In genomic region chr12:96261557-96261956, GRCh38 we compare ENCODE assay signal across 27 cellular contexts.
DNase-seq lines count a peak whose midpoint lies in the region; ATAC-seq and TF ChIP-seq lines count a peak whose summit lies in the region.
"Had no signal": no experiment of that assay in that cellular context is flagged by ENCODE, and none has a peak within 500 bp of the region (broad histone marks: within the 10 kb centered on the region; RNA-seq: fewer than 3 reads in every experiment).

No MANE protein-coding gene starts in this region.

- H3K4me1 Mint-ChIP-seq in stimulated activated effector memory CD8-positive, alpha-beta T cell treated with anti-CD3 and anti-CD28 coated beads, Interleukin-12 subunit alpha, Interleukin-12 subunit beta, amount 100 ng/mL, for 72 hours: peaks cover 23% of the 10 kb centered on the region
- peaks cover 13% of the 10 kb centered on the region for H3K4me1 Mint-ChIP-seq in progenitor cell of endocrine pancreas (ENCODE audit: low read depth)

- DNase-seq in activated naive CD4-positive, alpha-beta T cell treated with anti-CD3 and anti-CD28 coated beads, Interleukin-2, amount 50 U/mL, for 72 hours (ENCODE audit: low spot score in 2 of 2): no peak
- DNase-seq in activated naive CD4-positive, alpha-beta T cell treated with Interleukin-2 at 50 U/mL for 16 hours: no peak
- DNase-seq in SK-MEL-5 (ENCODE audit: low read depth, low spot score) (peak; percentile 24), epithelial cell of prostate (ENCODE audit: low read depth, low spot score) (no peak), ecto neural progenitor cell (ENCODE audit: low spot score) (no peak), progenitor cell of endocrine pancreas (ENCODE audit: low spot score, unreplicated experiment) (no peak)
- no peak for DNase-seq in stimulated activated effector memory CD8-positive, alpha-beta T cell treated with anti-CD3 and anti-CD28 coated beads, Interleukin-12 subunit alpha, Interleukin-12 subunit beta, amount 100 ng/mL, for 72 hours (ENCODE audit: low spot score in 2 of 2)
- DNase-seq: activated CD4-positive, CD25-positive, alpha-beta regulatory T cell treated with anti-CD3 and anti-CD28 coated beads, Interleukin-2, amount 50 U/mL, for 72 hours; activated effector memory CD4-positive, alpha-beta T cell treated with anti-CD3 and anti-CD28 coated beads, Interleukin-2, amount 50 U/mL, for 16 hours; body of pancreas; cerebellar nuclear complex; DMS153; glutamatergic neuron; Karpas-422; mesendoderm; NCI-H1417 treated with DMSO at 0.1 percent for 48 hours; NCI-H2081; NCI-H526 treated with DMSO at 0.1 percent for 48 hours; NK-92 treated with Interleukin-12 subunit alpha and Interleukin-12 subunit beta, amount 100 ng/mL, for 24 hours; nucleus accumbens; thyroid gland had no signal

- ATAC-seq in activated naive CD4-positive, alpha-beta T cell treated with anti-CD3 and anti-CD28 coated beads, Interleukin-2, amount 50 U/mL, for 72 hours: no peak
- no peak for ATAC-seq in stimulated activated effector memory CD8-positive, alpha-beta T cell treated with anti-CD3 and anti-CD28 coated beads, Interleukin-12 subunit alpha, Interleukin-12 subunit beta, amount 100 ng/mL, for 72 hours
- ATAC-seq in GM18907 (IDR thresholded peaks at IDR 0.05; ENCODE audit: unreplicated experiment): no peak
- ATAC-seq: body of pancreas, GM12878, HepG2, Right ventricle myocardium inferior, sciatic nerve had no signal

- no peak overlapping the region for H3K4me3 Mint-ChIP-seq in stimulated activated effector memory CD8-positive, alpha-beta T cell treated with anti-CD3 and anti-CD28 coated beads, Interleukin-12 subunit alpha, Interleukin-12 subunit beta, amount 100 ng/mL, for 72 hours
- no peak overlapping the region for H3K4me3 Mint-ChIP-seq in progenitor cell of endocrine pancreas (ENCODE audit: low read depth)

- in situ Hi-C loops in SK-MEL-5 (cut with HindIII; ENCODE audit: low pct_unique_long_range_greater_than_20kb, low sequenced_read_pairs): no loop called here

- H3K9me3 Mint-ChIP-seq in activated naive CD4-positive, alpha-beta T cell treated with anti-CD3 and anti-CD28 coated beads, Interleukin-2, amount 50 U/mL, for 72 hours: no peaks in the 10 kb centered on the region
- H3K9me3 Mint-ChIP-seq in stimulated activated effector memory CD8-positive, alpha-beta T cell treated with anti-CD3 and anti-CD28 coated beads, Interleukin-12 subunit alpha, Interleukin-12 subunit beta, amount 100 ng/mL, for 72 hours: no peaks in the 10 kb centered on the region
- H3K9me3 Mint-ChIP-seq in progenitor cell of endocrine pancreas (ENCODE audit: low read depth): no peaks in the 10 kb centered on the region

- H3K27ac Mint-ChIP-seq in activated naive CD4-positive, alpha-beta T cell treated with anti-CD3 and anti-CD28 coated beads, Interleukin-2, amount 50 U/mL, for 72 hours: peak overlapping the region; percentile 24 to 78
- peak overlapping the region; percentile 81 for H3K27ac Mint-ChIP-seq in stimulated activated effector memory CD8-positive, alpha-beta T cell treated with anti-CD3 and anti-CD28 coated beads, Interleukin-12 subunit alpha, Interleukin-12 subunit beta, amount 100 ng/mL, for 72 hours
- no peak overlapping the region for H3K27ac Mint-ChIP-seq in progenitor cell of endocrine pancreas

- H3K27me3 Mint-ChIP-seq in progenitor cell of endocrine pancreas: no peaks in the 10 kb centered on the region

- peaks cover 15 to 41% of the 10 kb centered on the region in 2 donors for H3K36me3 Mint-ChIP-seq in activated naive CD4-positive, alpha-beta T cell treated with anti-CD3 and anti-CD28 coated beads, Interleukin-2, amount 50 U/mL, for 72 hours
- peaks cover 80% of the 10 kb centered on the region for H3K36me3 Mint-ChIP-seq in stimulated activated effector memory CD8-positive, alpha-beta T cell treated with anti-CD3 and anti-CD28 coated beads, Interleukin-12 subunit alpha, Interleukin-12 subunit beta, amount 100 ng/mL, for 72 hours
- peaks cover 14% of the 10 kb centered on the region for H3K36me3 Mint-ChIP-seq in progenitor cell of endocrine pancreas (ENCODE audit: insufficient read depth)

- H3K27ac ChIP-seq in epithelial cell of prostate: peak overlapping the region; percentile 78
- H3K27ac ChIP-seq: body of pancreas, prostate gland, thyroid gland had no signal

- no peak for TF ChIP-seq CTCF in progenitor cell of endocrine pancreas (IDR thresholded peaks at IDR 0.05; ENCODE audit: unreplicated experiment)
